ENCODE assay signal across 8 cellular contexts in genomic region chr1:204362984-204363334, GRCh38. TPM values are rescaled to one million over a fixed set of nuclear protein-coding genes. Genes with fewer than 3 reads are reported as not detected.
DNase-seq lines count a peak whose midpoint lies in the region; ATAC-seq and TF ChIP-seq lines count a peak whose summit lies in the region.

No MANE protein-coding gene starts in this region.

- H3K27me3 ChIP-seq in Loucy (ENCODE audit: insufficient read depth, low read length, poor library complexity, severe bottlenecking) (no peaks in the 10 kb centered on the region), dorsolateral prefrontal cortex (no peaks in the 10 kb centered on the region)

- peaks cover 23% of the 10 kb centered on the region for H3K27me3 Mint-ChIP-seq in nephron (ENCODE audit: low read depth)

- H2AFZ ChIP-seq in Loucy (ENCODE audit: low read length) = peak overlapping the region; percentile 91

- no peaks in the 10 kb centered on the region for H4K20me1 ChIP-seq in Loucy (ENCODE audit: insufficient read depth, low read length, poor library complexity, severe bottlenecking)

- peak overlapping the region; percentile 95 for H3K4me2 ChIP-seq in Loucy (ENCODE audit: low read depth, low read length, poor library complexity, severe bottlenecking)

- H3K79me2 ChIP-seq in Loucy (ENCODE audit: insufficient read depth, low read length) = no peaks in the 10 kb centered on the region

- H3K9me3 Mint-ChIP-seq in nephron = no peaks in the 10 kb centered on the region

- TF ChIP-seq CTCF in AG10803 (conservative IDR thresholded peaks at IDR 0.05; ENCODE audit: low read length) = no peak
- no peak for TF ChIP-seq CTCF in Loucy (conservative IDR thresholded peaks at IDR 0.05; ENCODE audit: low read length)
- no peak for TF ChIP-seq CTCF in dorsolateral prefrontal cortex (IDR thresholded peaks at IDR 0.05 in 54 of 56, conservative IDR thresholded peaks at IDR 0.05 in 2 of 56; ENCODE audit: low read depth in 1 of 56, partially characterized antibody in 56 of 56)
- TF ChIP-seq CTCF in nephron (IDR thresholded peaks at IDR 0.05; ENCODE audit: unreplicated experiment in 3 of 3) = no peak

- peak overlapping the region; percentile 62 for H3K4me3 ChIP-seq in AG10803 (ENCODE audit: low read length)
- H3K4me3 ChIP-seq in Loucy (ENCODE audit: low read length, poor library complexity, severe bottlenecking) = peak overlapping the region; percentile 70
- H3K4me3 ChIP-seq in dorsolateral prefrontal cortex = peak overlapping the region; percentile 29 to 73 (median 56)

- no peaks in the 10 kb centered on the region for H3F3A ChIP-seq in Loucy (ENCODE audit: low read depth)

- H3K36me3 Mint-ChIP-seq in nephron (ENCODE audit: low read depth) = no peaks in the 10 kb centered on the region

- no peaks in the 10 kb centered on the region for H3K9me2 ChIP-seq in Loucy (replicated peaks; ENCODE audit: low read depth, low read length)

- peak overlapping the region; percentile 15 to 75 (median 38) for H3K4me3 Mint-ChIP-seq in nephron

- intact Hi-C loops in dorsolateral prefrontal cortex (cut with DNase I) = loop anchor here (1.0 to 10.0 kb wide), 8 partner anchors 106 to 501 kb away; partner anchors contain the start of genes GOLT1A (in 1 of the 2), SNRPE (in 1 of the 2) and SOX13 (in 1 of the 2)

- peak overlapping the region; percentile 20 to 79 (median 69) for H3K27ac Mint-ChIP-seq in nephron

- no peak for DNase-seq in AG10803 (ENCODE audit: low read depth)
- no peak for DNase-seq in dorsolateral prefrontal cortex
- DNase-seq in NCI-H1092 treated with DMSO at 0.1 percent for 48 hours (lab: John Stamatoyannopoulos, UW) = no peak
- DNase-seq in germinal center (ENCODE audit: low spot score) = no peak

- H3K4me1 Mint-ChIP-seq in nephron = peaks cover 36% of the 10 kb centered on the region

- ATAC-seq in GM21786 (IDR thresholded peaks at IDR 0.05; ENCODE audit: unreplicated experiment) (no peak), HG03025 (IDR thresholded peaks at IDR 0.05; ENCODE audit: low FRiP score, unreplicated experiment) (no peak)

- H3K36me3 ChIP-seq in Loucy (ENCODE audit: insufficient read depth, low read length) = no peaks in the 10 kb centered on the region

- peaks cover 28% of the 10 kb centered on the region for H3K4me1 ChIP-seq in Loucy (ENCODE audit: insufficient read depth, low read length, poor library complexity, severe bottlenecking)

- peak overlapping the region; percentile 63 for H3K9ac ChIP-seq in Loucy (ENCODE audit: low read depth, low read length, poor library complexity, severe bottlenecking)

- H3K9me3 ChIP-seq in Loucy (ENCODE audit: insufficient read depth, low read depth, low read length) = no peaks in the 10 kb centered on the region

- H3K27ac ChIP-seq in dorsolateral prefrontal cortex = peak overlapping the region in 57 of 59 donors; percentile 9 to 94 (median 79)

RNA-seq across cellular contexts. Expression of gene PLEKHA6, which starts 3.2 kb away (rescaled TPM):
- 100 to 1,000 TPM in 47 of 120 experiments, 10 to 100 TPM in 73; 49.5 to 154 (median 97.2) TPM for total RNA-seq in dorsolateral prefrontal cortex

RNA-seq across cellular contexts. Expression of gene PPP1R15B, which starts 48.7 kb away (rescaled TPM):
- total RNA-seq in dorsolateral prefrontal cortex = 10 to 100 TPM; 26.2 to 55.9 (median 35.6) TPM
